ENCODE assay signal across 29 cellular contexts in genomic region chr10:31578951-31579350, GRCh38.
"Had no signal": no experiment of that assay in that cellular context is flagged by ENCODE, and none has a peak within 500 bp of the region (broad histone marks: within the 10 kb centered on the region; RNA-seq: fewer than 3 reads in every experiment).

No MANE protein-coding gene starts in this region.

- H3K4me1 ChIP-seq: pancreas, prostate gland had no signal

- FAIRE-seq: astrocyte, pancreas had no signal

- H2AFZ ChIP-seq: hepatocyte had no signal

- H3K4me3 Mint-ChIP-seq: activated naive CD4-positive, alpha-beta T cell treated with anti-CD3 and anti-CD28 coated beads for 36 hours; activated naive CD8-positive, alpha-beta T cell treated with anti-CD3 and anti-CD28 coated beads, Interleukin-2, amount 10 ng/mL, durations not matched to agents 7 days and 5 days; activated T-helper 1 cell treated with anti-CD3 and anti-CD28 coated beads, Interleukin-12 subunit alpha, Interleukin-12 subunit beta, Interleukin-2, Interleukin-4 antibody, amounts not matched to agents 30 ng/mL and 10 ng/mL and 1 ng/mL, durations not matched to agents 14 hours and 24 hours and 36 hours; T-helper 17 cell had no signal

- H3K9me3 ChIP-seq: pancreas, prostate gland had no signal

- H3K79me2 ChIP-seq: hepatocyte had no signal

- H3K9me3 Mint-ChIP-seq: activated T-helper 1 cell treated with anti-CD3 and anti-CD28 coated beads, Interleukin-12 subunit alpha, Interleukin-12 subunit beta, Interleukin-2, Interleukin-4 antibody, amounts not matched to agents 30 ng/mL and 10 ng/mL and 1 ng/mL, durations not matched to agents 14 hours and 24 hours and 36 hours had no signal

- H3K27ac ChIP-seq: brain microvascular endothelial cell, coronary artery, dorsolateral prefrontal cortex, gastroesophageal sphincter, hepatocyte, left ventricle myocardium inferior, pancreas, prostate gland, skin epidermis, suprapubic skin, tibial artery, WERI-Rb-1 had no signal

- H3K4me2 ChIP-seq: hepatocyte had no signal

- H3K4me3 ChIP-seq: coronary artery, dorsolateral prefrontal cortex, gastroesophageal sphincter, hepatocyte, left ventricle myocardium inferior, pancreas, prostate gland, skin epidermis, suprapubic skin, tibial artery had no signal

- H3K27ac Mint-ChIP-seq: activated naive CD4-positive, alpha-beta T cell treated with anti-CD3 and anti-CD28 coated beads for 36 hours; activated naive CD8-positive, alpha-beta T cell treated with anti-CD3 and anti-CD28 coated beads, Interleukin-2, amount 10 ng/mL, durations not matched to agents 7 days and 5 days; activated T-helper 1 cell treated with anti-CD3 and anti-CD28 coated beads, Interleukin-12 subunit alpha, Interleukin-12 subunit beta, Interleukin-2, Interleukin-4 antibody, amounts not matched to agents 30 ng/mL and 10 ng/mL and 1 ng/mL, durations not matched to agents 14 hours and 24 hours and 36 hours; T-helper 17 cell had no signal

- H3K36me3 ChIP-seq: brain microvascular endothelial cell, gastroesophageal sphincter, left ventricle myocardium inferior, pancreas, prostate gland, suprapubic skin, tibial artery, WERI-Rb-1 had no signal

- DNase-seq: activated CD4-positive, alpha-beta T cell treated with anti-CD3 and anti-CD28 coated beads, Interleukin-2, amount 50 U/mL, for 1 hour; activated CD4-positive, CD25-positive, alpha-beta regulatory T cell treated with anti-CD3 and anti-CD28 coated beads, Interleukin-2, amount 50 U/mL, for 72 hours; activated effector memory CD4-positive, alpha-beta T cell treated with anti-CD3 and anti-CD28 coated beads, Interleukin-2, amount 50 U/mL, for 16 hours; activated naive CD8-positive, alpha-beta T cell treated with anti-CD3 and anti-CD28 coated beads, Interleukin-2, amount 10 ng/mL, durations not matched to agents 7 days and 5 days; activated T-cell treated with anti-CD3 and anti-CD28 coated beads for 4 hours; amniotic stem cell; brain microvascular endothelial cell; dorsolateral prefrontal cortex; effector memory CD4-positive, alpha-beta T cell; islet precursor cell; left ventricle myocardium inferior; pancreas; retina; stimulated activated CD4-positive, alpha-beta T cell treated with anti-CD3 and anti-CD28 coated beads, Interleukin-12 subunit alpha, Interleukin-12 subunit beta, amount 100 ng/mL, for 4 hours; stimulated activated CD4-positive, alpha-beta T cell treated with anti-CD3 and anti-CD28 coated beads, Interleukin-4, amount 100 ng/mL, for 1 hour; T-helper 17 cell; T1000; tibial artery; WERI-Rb-1 had no signal

- H3K27me3 ChIP-seq: brain microvascular endothelial cell, dorsolateral prefrontal cortex, gastroesophageal sphincter, hepatocyte, pancreas, suprapubic skin, tibial artery had no signal

- ATAC-seq: gastroesophageal sphincter, pancreas, sciatic nerve had no signal
